ENCODE assay signal across 8 cellular contexts in genomic region chr16:27426423-27427408, GRCh38. TPM values are rescaled to one million over a fixed set of nuclear protein-coding genes. Genes with fewer than 3 reads are reported as not detected.
DNase-seq lines count a peak whose midpoint lies in the region; ATAC-seq lines count a peak whose summit lies in the region.

No MANE protein-coding gene starts in this region.

- peaks cover 59% of the 10 kb centered on the region for H3K4me1 Mint-ChIP-seq in activated CD4-positive, alpha-beta memory T cell treated with anti-CD3 and anti-CD28 coated beads, Interleukin-2, amount 10 ng/mL, durations not matched to agents 7 days and 5 days

- no peak overlapping the region for H3K27ac ChIP-seq in epithelial cell of prostate

- POLR2A ChIA-PET in activated CD4-positive, alpha-beta memory T cell treated with anti-CD3 and anti-CD28 coated beads, Interleukin-2, amount 10 ng/mL, durations not matched to agents 7 days and 5 days (lab: Charles Lee): interaction anchor here (1.0 to 2.0 kb wide), 8 partner anchors 20 to 223 kb away, joined by 3 to 14 read pairs (median 4); partner anchors contain the start of gene KDM8

- H3K36me3 Mint-ChIP-seq in activated CD4-positive, alpha-beta memory T cell treated with anti-CD3 and anti-CD28 coated beads, Interleukin-2, amount 10 ng/mL, durations not matched to agents 7 days and 5 days (ENCODE audit: low read depth): peaks cover 65% of the 10 kb centered on the region

- H3K27me3 Mint-ChIP-seq in activated CD4-positive, alpha-beta memory T cell treated with anti-CD3 and anti-CD28 coated beads, Interleukin-2, amount 10 ng/mL, durations not matched to agents 7 days and 5 days: no peaks in the 10 kb centered on the region

- CTCF ChIA-PET in activated CD4-positive, alpha-beta memory T cell treated with anti-CD3 and anti-CD28 coated beads, Interleukin-2, amount 10 ng/mL, durations not matched to agents 7 days and 5 days (lab: Charles Lee): interaction anchor here (1.0 to 2.5 kb wide), 4 partner anchors 19 to 108 kb away, joined by 3 to 9 read pairs (median 3); partner anchors contain the start of gene IL21R

- ATAC-seq in GM18858 (IDR thresholded peaks at IDR 0.05; ENCODE audit: unreplicated experiment) (peak; percentile 71), HG02885 (IDR thresholded peaks at IDR 0.05; ENCODE audit: poor library complexity, unreplicated experiment) (peak; percentile 78)

- DNase-seq in AML-193 (lab: John Stamatoyannopoulos, UW): peak; percentile 56 to 68
- peak; percentile 44 for DNase-seq in NCI-H446 treated with DMSO at 0.1 percent for 48 hours (lab: John Stamatoyannopoulos, UW)
- peak; percentile 84 for DNase-seq in activated CD4-positive, alpha-beta memory T cell treated with anti-CD3 and anti-CD28 coated beads, Interleukin-2, amount 10 ng/mL, durations not matched to agents 7 days and 5 days
- peak; percentile 73 for DNase-seq in epithelial cell of prostate (ENCODE audit: low read depth, low spot score)
- DNase-seq in stimulated activated CD4-positive, alpha-beta T cell treated with anti-CD3 and anti-CD28 coated beads, Interleukin-12 subunit alpha, Interleukin-12 subunit beta, amount 100 ng/mL, for 4 hours: peak; percentile 64
- no peak for DNase-seq in COR-L47 (lab: John Stamatoyannopoulos, UW)

- peak overlapping the region; percentile 57 for H3K4me3 Mint-ChIP-seq in activated CD4-positive, alpha-beta memory T cell treated with anti-CD3 and anti-CD28 coated beads, Interleukin-2, amount 10 ng/mL, durations not matched to agents 7 days and 5 days

- peak overlapping the region; percentile 78 for H3K27ac Mint-ChIP-seq in activated CD4-positive, alpha-beta memory T cell treated with anti-CD3 and anti-CD28 coated beads, Interleukin-2, amount 10 ng/mL, durations not matched to agents 7 days and 5 days

- peaks cover 21% of the 10 kb centered on the region for H3K9me3 Mint-ChIP-seq in activated CD4-positive, alpha-beta memory T cell treated with anti-CD3 and anti-CD28 coated beads, Interleukin-2, amount 10 ng/mL, durations not matched to agents 7 days and 5 days

RNA-seq across cellular contexts. Expression of gene IL21R, which starts 24.7 kb away (rescaled TPM):
- total RNA-seq in activated CD4-positive, alpha-beta memory T cell treated with anti-CD3 and anti-CD28 coated beads, Interleukin-2, amount 10 ng/mL, durations not matched to agents 7 days and 5 days: 10 to 100 TPM; 29.2 to 29.5 TPM
